14 cellular contexts compared by ENCODE assay signal in the genomic region with DNA sequence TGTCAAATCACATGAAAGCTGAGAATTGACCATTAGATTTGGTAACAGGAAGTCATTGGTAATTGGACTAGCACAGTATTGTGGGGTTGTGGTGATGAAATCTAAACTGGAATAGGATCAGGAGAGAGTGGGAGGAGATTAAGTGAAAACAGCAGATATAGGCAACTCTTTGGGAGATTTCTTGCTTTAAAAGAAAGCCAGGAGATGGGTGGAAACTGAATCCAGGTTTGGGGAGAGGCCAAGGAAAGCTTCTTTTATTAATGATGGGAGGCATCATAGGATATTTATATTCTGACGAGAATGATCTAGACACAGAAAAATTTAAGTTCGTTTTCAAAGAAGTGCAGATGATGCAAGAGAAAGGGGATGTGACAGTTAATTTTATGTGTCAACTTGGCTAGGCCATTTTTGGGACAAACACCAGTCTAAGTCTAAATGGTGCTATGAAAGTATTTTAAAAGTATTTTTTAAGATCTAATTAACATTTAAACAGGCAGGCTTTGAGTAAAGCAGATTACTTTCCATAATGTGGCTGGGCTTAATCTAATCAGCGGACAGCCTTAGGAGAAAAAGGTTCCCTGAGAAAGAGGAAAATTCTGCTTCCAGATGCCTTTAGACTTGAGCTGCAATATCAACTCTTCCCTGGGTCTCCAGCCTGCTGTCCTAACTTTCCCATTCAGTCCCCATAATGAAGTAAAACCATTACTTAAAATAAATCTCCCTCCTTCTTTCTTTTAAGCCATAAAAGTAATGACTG. TPM values are rescaled to one million over a fixed set of nuclear protein-coding genes. Genes with fewer than 3 reads are reported as not detected.
A peak's percentile ranks its signal among the peaks of the same experiment; 100 is the strongest.
DNase-seq lines count a peak whose midpoint lies in the region; ATAC-seq and TF ChIP-seq lines count a peak whose summit lies in the region.
"Had no signal": no experiment of that assay in that cellular context is flagged by ENCODE, and none has a peak within 500 bp of the region (broad histone marks: within the 10 kb centered on the region; RNA-seq: fewer than 3 reads in every experiment).

No MANE protein-coding gene starts in this region.

- BruUV-seq in A673 (replicated peaks; lab: Mats Ljungman, UMichigan): TSS peak; percentile 99

- H3K4me3 ChIP-seq in A673 (ENCODE audit: low read depth, low read length, poor library complexity, severe bottlenecking) (no peak overlapping the region), Karpas-422 (ENCODE audit: low read length) (no peak overlapping the region), brain microvascular endothelial cell (ENCODE audit: low read depth, low read length) (no peak overlapping the region), right lobe of liver (no peak overlapping the region)
- H3K4me3 ChIP-seq: colonic mucosa, PC-9 had no signal

- H3K36me3 ChIP-seq in A673 (ENCODE audit: insufficient read depth, low read length, poor library complexity, severe bottlenecking) (peaks cover 40% of the 10 kb centered on the region), Karpas-422 (ENCODE audit: insufficient read depth, low read length) (peaks cover 63% of the 10 kb centered on the region), brain microvascular endothelial cell (replicated peaks) (peaks cover 99% of the 10 kb centered on the region), right lobe of liver (peaks cover 30 to 61% (median 43%) of the 10 kb centered on the region in 4 donors)

- intact Hi-C loops in A673 (cut with micrococcal nuclease; ENCODE audit: unreplicated experiment) (no loop called here), right lobe of liver (cut with DNase I) (no loop called here)

- H4K20me1 ChIP-seq in Karpas-422 (ENCODE audit: insufficient read depth, low read depth, low read length): no peaks in the 10 kb centered on the region

- H3K4me2 ChIP-seq in Karpas-422 (ENCODE audit: low read depth, low read length, poor library complexity, severe bottlenecking): no peak overlapping the region
- H3K4me2 ChIP-seq: PC-9 had no signal

- H3K79me2 ChIP-seq in Karpas-422 (ENCODE audit: low read length): peaks cover 18% of the 10 kb centered on the region; the same call in 1 of the 2 replicates

- no peak overlapping the region for H3K9ac ChIP-seq in Karpas-422 (ENCODE audit: low read length)

- H3K9me3 ChIP-seq in A673 (ENCODE audit: low read depth, low read length, poor library complexity, severe bottlenecking): no peaks in the 10 kb centered on the region
- no peaks in the 10 kb centered on the region for H3K9me3 ChIP-seq in Karpas-422 (ENCODE audit: low read length)
- no peaks in the 10 kb centered on the region for H3K9me3 ChIP-seq in right lobe of liver
- H3K9me3 ChIP-seq: colonic mucosa had no signal

- POLR2A ChIA-PET in A673 (lab: Charles Lee; ENCODE audit: low non-redundant PET): interaction anchor here (0.6 kb wide), 1 partner anchor 66 kb away, joined by 3 read pairs; no protein-coding TSS in a partner anchor

- peak; percentile 34 to 80 (median 55) for ATAC-seq in right lobe of liver
- no peak for ATAC-seq in HG03432 (IDR thresholded peaks at IDR 0.05; ENCODE audit: unreplicated experiment)

- H3K9me2 ChIP-seq in Karpas-422 (replicated peaks; ENCODE audit: insufficient read depth, low read length): no peaks in the 10 kb centered on the region

- WGBS in right lobe of liver (ENCODE audit: insufficient coverage, low coverage, low lambda C conversion rate, missing lambda C conversion rate): 72% methylated on average over 3 of the region's 3 CpGs

- TF ChIP-seq POLR2A in right lobe of liver (IDR thresholded peaks at IDR 0.05): no peak

- CTCF ChIA-PET in A673 (lab: Charles Lee): no interaction called here

- H3K4me1 ChIP-seq in A673 (ENCODE audit: insufficient read depth, low read length, poor library complexity, severe bottlenecking) (peaks cover 25% of the 10 kb centered on the region), Karpas-422 (ENCODE audit: low read length) (no peaks in the 10 kb centered on the region), right lobe of liver (peaks cover 0 to 21% (median 2%) of the 10 kb centered on the region in 4 donors)
- H3K4me1 ChIP-seq: colonic mucosa had no signal

- H2AFZ ChIP-seq in Karpas-422 (ENCODE audit: low read length): no peak overlapping the region
- H2AFZ ChIP-seq: PC-9 had no signal

- no peaks in the 10 kb centered on the region for H3K27me3 ChIP-seq in A673 (replicated peaks; ENCODE audit: insufficient read depth, low read depth, low read length, poor library complexity)
- no peaks in the 10 kb centered on the region for H3K27me3 ChIP-seq in Karpas-422 (ENCODE audit: low read length)
- H3K27me3 ChIP-seq in brain microvascular endothelial cell (replicated peaks): no peaks in the 10 kb centered on the region
- H3K27me3 ChIP-seq in right lobe of liver: no peaks in the 10 kb centered on the region
- H3K27me3 ChIP-seq: colonic mucosa had no signal

- TF ChIP-seq CTCF in A673 (conservative IDR thresholded peaks at IDR 0.05; ENCODE audit: low read depth, low read length): no peak
- no peak for TF ChIP-seq CTCF in brain microvascular endothelial cell (IDR thresholded peaks at IDR 0.05; ENCODE audit: low read depth, low read length, missing control alignments)
- TF ChIP-seq CTCF in right lobe of liver (IDR thresholded peaks at IDR 0.05): no peak

- H3K27ac ChIP-seq in A673 (ENCODE audit: low read depth, low read length, poor library complexity, severe bottlenecking): peak overlapping the region; percentile 97
- H3K27ac ChIP-seq in Karpas-422 (ENCODE audit: low read length): peak overlapping the region; percentile 9; the same call in 1 of the 2 replicates
- peak overlapping the region; percentile 35 for H3K27ac ChIP-seq in brain microvascular endothelial cell
- peak overlapping the region in 2 of 3 donors; percentile 34 for H3K27ac ChIP-seq in right lobe of liver
- H3K27ac ChIP-seq: colonic mucosa, PC-9 had no signal

- DNase-seq in A673 (ENCODE audit: low spot score) (peak; percentile 87), Karpas-422 (no peak), brain microvascular endothelial cell (no peak), right lobe of liver (no peak), SHP77 (lab: John Stamatoyannopoulos, UW) (no peak)
- no peak for DNase-seq in stimulated activated CD4-positive, alpha-beta T cell treated with anti-CD3 and anti-CD28 coated beads, Interleukin-4, amount 100 ng/mL, for 1 hour
- no peak for DNase-seq in stimulated activated CD4-positive, alpha-beta T cell treated with anti-CD3 and anti-CD28 coated beads, Interleukin-1b, Interleukin-23, amount 100 ng/mL, for 48 hours
- DNase-seq: ACHN; activated T-cell treated with anti-CD3 and anti-CD28 coated beads, Interleukin-2, amount 50 U/mL, for 24 hours; colonic mucosa; NCI-H1436 treated with DMSO at 0.1 percent for 48 hours; PC-9; stimulated activated CD4-positive, alpha-beta T cell treated with anti-CD3 and anti-CD28 coated beads, Interleukin-4, amount 100 ng/mL, for 24 hours had no signal

- in situ Hi-C loops in brain microvascular endothelial cell (cut with HindIII; ENCODE audit: low pct_ligation_motif_present, low sequenced_read_pairs): no loop called here

RNA-seq across cellular contexts. Expression of a gene that starts 24.7 kb away (rescaled TPM):
- total RNA-seq in A673 (2021): 33.1 and 35.8 TPM in 2 replicates
- total RNA-seq in Karpas-422 (2014; rRNA removed; shearing (Covaris generic); ENCODE audit: low replicate concordance): 45.6 and 65.0 TPM in 2 replicates
- 10 to 100 TPM; 52.2 to 80.1 (median 69.2) TPM for total RNA-seq in right lobe of liver

Comparison
In these comparisons a context has a peak if more than half of its experiments do, and no peak if none do; other contexts are left out.
1. H3K27ac ChIP-seq: peak in every context shown above with its lines; median percentile 97 in A673; 35 in brain microvascular endothelial cell; 34 in right lobe of liver; 9 in Karpas-422.